23 cellular contexts compared by ENCODE assay signal in the genomic region with DNA sequence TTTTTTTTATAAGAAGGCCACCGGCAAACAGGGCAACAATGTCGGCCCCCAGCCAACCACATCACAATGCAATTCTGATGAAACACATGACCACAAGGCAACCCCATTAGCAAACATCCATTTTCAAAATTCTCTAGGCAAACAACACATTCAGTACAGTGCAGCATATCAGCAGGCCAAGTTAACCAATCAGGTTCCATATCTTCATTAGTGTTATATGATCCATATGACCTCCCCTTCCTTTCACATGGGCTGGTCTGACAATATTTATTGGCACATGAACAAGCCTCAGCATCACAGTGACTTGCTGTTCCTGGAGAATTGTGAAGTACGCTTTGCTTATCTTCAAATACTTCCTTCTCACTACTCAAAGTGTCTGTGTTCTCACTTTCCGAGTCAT.
"Had no signal": no experiment of that assay in that cellular context is flagged by ENCODE, and none has a peak within 500 bp of the region (broad histone marks: within the 10 kb centered on the region; RNA-seq: fewer than 3 reads in every experiment).

No MANE protein-coding gene starts in this region.

- H3K4me3 ChIP-seq: esophagus muscularis mucosa, gastroesophageal sphincter, left ventricle myocardium inferior, smooth muscle cell, thoracic aorta, upper lobe of right lung had no signal

- H3K4me3 Mint-ChIP-seq: activated CD8-positive, alpha-beta memory T cell treated with anti-CD3 and anti-CD28 coated beads, Interleukin-2, amount 10 ng/mL, durations not matched to agents 7 days and 5 days; activated naive CD4-positive, alpha-beta T cell treated with anti-CD3 and anti-CD28 coated beads for 36 hours; activated naive CD8-positive, alpha-beta T cell treated with anti-CD3 and anti-CD28 coated beads, Interleukin-2, amount 50 U/mL, for 24 hours; natural killer cell; stimulated activated effector memory CD8-positive, alpha-beta T cell treated with anti-CD3 and anti-CD28 coated beads, Interleukin-12 subunit alpha, Interleukin-12 subunit beta, amount 100 ng/mL, for 72 hours had no signal

- H3K9me3 Mint-ChIP-seq: activated naive CD4-positive, alpha-beta T cell treated with anti-CD3 and anti-CD28 coated beads for 36 hours; activated naive CD8-positive, alpha-beta T cell treated with anti-CD3 and anti-CD28 coated beads, Interleukin-2, amount 50 U/mL, for 24 hours; natural killer cell; stimulated activated effector memory CD8-positive, alpha-beta T cell treated with anti-CD3 and anti-CD28 coated beads, Interleukin-12 subunit alpha, Interleukin-12 subunit beta, amount 100 ng/mL, for 72 hours had no signal

- H3K27ac Mint-ChIP-seq: activated CD8-positive, alpha-beta memory T cell treated with anti-CD3 and anti-CD28 coated beads, Interleukin-2, amount 10 ng/mL, durations not matched to agents 7 days and 5 days; activated naive CD4-positive, alpha-beta T cell treated with anti-CD3 and anti-CD28 coated beads for 36 hours; activated naive CD8-positive, alpha-beta T cell treated with anti-CD3 and anti-CD28 coated beads, Interleukin-2, amount 50 U/mL, for 24 hours; stimulated activated effector memory CD8-positive, alpha-beta T cell treated with anti-CD3 and anti-CD28 coated beads, Interleukin-12 subunit alpha, Interleukin-12 subunit beta, amount 100 ng/mL, for 72 hours had no signal

- H3K4me1 Mint-ChIP-seq: activated CD8-positive, alpha-beta memory T cell treated with anti-CD3 and anti-CD28 coated beads, Interleukin-2, amount 10 ng/mL, durations not matched to agents 7 days and 5 days had no signal

- ATAC-seq: activated CD8-positive, alpha-beta memory T cell treated with anti-CD3 and anti-CD28 coated beads, Interleukin-2, amount 10 ng/mL, durations not matched to agents 7 days and 5 days; activated naive CD8-positive, alpha-beta T cell treated with anti-CD3 and anti-CD28 coated beads, Interleukin-2, amount 50 U/mL, for 24 hours; gastroesophageal sphincter; sciatic nerve; stimulated activated effector memory CD8-positive, alpha-beta T cell treated with anti-CD3 and anti-CD28 coated beads, Interleukin-12 subunit alpha, Interleukin-12 subunit beta, amount 100 ng/mL, for 72 hours; upper lobe of right lung had no signal

- DNase-seq: activated CD4-positive, alpha-beta T cell treated with anti-CD3 and anti-CD28 coated beads for 1 hour; activated CD4-positive, alpha-beta T cell treated with anti-CD3 and anti-CD28 coated beads, Interleukin-2, amount 50 U/mL, for 48 hours; activated CD8-positive, alpha-beta memory T cell treated with anti-CD3 and anti-CD28 coated beads, Interleukin-2, amount 10 ng/mL, durations not matched to agents 7 days and 5 days; activated naive CD4-positive, alpha-beta T cell treated with anti-CD3 and anti-CD28 coated beads for 36 hours; activated naive CD8-positive, alpha-beta T cell treated with anti-CD3 and anti-CD28 coated beads, Interleukin-2, amount 50 U/mL, for 24 hours; activated T-cell treated with anti-CD3 and anti-CD28 coated beads, Interleukin-2, amount 50 U/mL, for 1 hour; aorta; brain microvascular endothelial cell; cortex of kidney; heart right ventricle; left ventricle myocardium inferior; natural killer cell; stimulated activated CD4-positive, alpha-beta T cell treated with anti-CD3 and anti-CD28 coated beads, Interleukin-4, amount 100 ng/mL, for 1 hour; T-helper 1 cell; T1000; upper lobe of right lung; WERI-Rb-1 had no signal

- H3K27me3 Mint-ChIP-seq: activated CD8-positive, alpha-beta memory T cell treated with anti-CD3 and anti-CD28 coated beads, Interleukin-2, amount 10 ng/mL, durations not matched to agents 7 days and 5 days; activated naive CD8-positive, alpha-beta T cell treated with anti-CD3 and anti-CD28 coated beads, Interleukin-2, amount 50 U/mL, for 24 hours had no signal
